Comparison of ENCODE assay signal across 26 cellular contexts in the genomic region with DNA sequence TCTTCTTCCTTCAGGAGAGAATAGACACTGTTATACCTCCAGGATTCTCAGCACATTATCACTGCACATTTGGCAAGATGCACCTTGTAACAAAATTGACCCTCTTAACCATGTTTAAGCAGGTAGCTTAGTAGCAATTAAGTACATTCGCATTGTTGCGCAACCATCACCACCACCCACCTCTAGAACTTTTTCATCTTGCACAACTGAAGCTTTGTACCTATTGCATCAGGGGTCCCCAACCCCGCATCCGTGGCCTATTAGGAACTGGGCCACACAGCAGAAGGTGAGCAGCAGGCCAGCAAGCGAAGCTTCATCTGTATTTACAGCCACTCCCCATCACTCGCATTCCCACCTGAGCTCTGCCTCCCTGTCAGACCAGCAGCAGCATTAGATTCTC. TPM values are rescaled to one million over a fixed set of nuclear protein-coding genes. Genes with fewer than 3 reads are reported as not detected.
DNase-seq lines count a peak whose midpoint lies in the region; ATAC-seq, FAIRE-seq and TF ChIP-seq lines count a peak whose summit lies in the region.
"Had no signal": no experiment of that assay in that cellular context is flagged by ENCODE, and none has a peak within 500 bp of the region (broad histone marks: within the 10 kb centered on the region; RNA-seq: fewer than 3 reads in every experiment).

No MANE protein-coding gene starts in this region.

- no peak overlapping the region for H3K4me3 ChIP-seq in breast epithelium
- H3K4me3 ChIP-seq in H1 (ENCODE audit: extremely low read depth in 1 of 4, insufficient read depth in 2 of 4, low read depth in 3 of 4, low read length in 4 of 4), result no peak overlapping the region
- no peak overlapping the region for H3K4me3 ChIP-seq in right lobe of liver
- H3K4me3 ChIP-seq: BLaER1, GM23248, PC-9 had no signal

- FAIRE-seq in H1 (lab: Jason Lieb, UNC), result no peak
- FAIRE-seq: A204.1, GM19239 had no signal

- no peak overlapping the region for H2AK5ac ChIP-seq in H1 (ENCODE audit: low read depth, low read length)

- no peaks in the 10 kb centered on the region for H4K20me1 ChIP-seq in H1 (replicated peaks in 1 of 2; ENCODE audit: control insufficient read depth in 1 of 2, insufficient read depth in 2 of 2, low read length in 2 of 2)
- H4K20me1 ChIP-seq: BLaER1 had no signal

- H3K27me3 ChIP-seq in breast epithelium (no peaks in the 10 kb centered on the region), H1 (replicated peaks in 1 of 4; ENCODE audit: control insufficient read depth in 3 of 4, extremely low read depth in 1 of 4, insufficient read depth in 3 of 4, low read length in 3 of 4) (no peaks in the 10 kb centered on the region), right lobe of liver (no peaks in the 10 kb centered on the region)
- H3K27me3 ChIP-seq: BLaER1 had no signal

- DNase-seq in MCF 10A (ENCODE audit: unreplicated experiment) (peak; percentile 51), breast epithelium (ENCODE audit: low spot score in 2 of 2) (no peak), H1 (ENCODE audit: low read depth in 1 of 2, low spot score in 2 of 2) (no peak), right lobe of liver (peak; percentile 52 to 76 (median 72)), GM19238 (ENCODE audit: insufficient read length, low spot score) (no peak), dermis blood vessel endothelial cell (no peak)
- no peak for DNase-seq in activated T-cell treated with anti-CD3 and anti-CD28 coated beads, Interleukin-2, amount 50 U/mL, for 4 hours
- DNase-seq: CD4-positive, alpha-beta memory T cell; DMS153; GDM1; GM23248; NCI-H1048; NCI-H1436 treated with DMSO at 0.1 percent for 48 hours; NCI-H2029 treated with DMSO at 0.1 percent for 48 hours; NCI-H2171; NCI-H446 treated with DMSO at 0.1 percent for 48 hours; PC-9; SIG-M5 had no signal

- H3K18ac ChIP-seq in H1 (ENCODE audit: extremely low read depth, low read length), result no peak overlapping the region

- H3K4me1 ChIP-seq in breast epithelium (no peaks in the 10 kb centered on the region), H1 (replicated peaks in 1 of 4; ENCODE audit: control insufficient read depth in 3 of 4, insufficient read depth in 4 of 4, low read length in 3 of 4) (no peaks in the 10 kb centered on the region), right lobe of liver (peaks cover 0 to 22% (median 10%) of the 10 kb centered on the region in 4 donors)
- H3K4me1 ChIP-seq: BLaER1 had no signal

- TF ChIP-seq EP300 in H1 (IDR thresholded peaks at IDR 0.05; ENCODE audit: borderline replicate concordance in 1 of 2, low read depth in 2 of 2, low read length in 2 of 2), result no peak

- H3K9ac ChIP-seq in H1 (replicated peaks in 1 of 4; ENCODE audit: extremely low read depth in 1 of 4, low read depth in 3 of 4, low read length in 3 of 4), result no peak overlapping the region
- H3K9ac ChIP-seq: BLaER1, GM23248 had no signal

- H3K9me3 Mint-ChIP-seq in MCF 10A (ENCODE audit: unreplicated experiment), result no peaks in the 10 kb centered on the region
- H3K9me3 Mint-ChIP-seq in activated T-cell treated with anti-CD3 and anti-CD28 coated beads, Interleukin-2, amount 50 U/mL, for 4 hours, result no peaks in the 10 kb centered on the region
- H3K9me3 Mint-ChIP-seq: CD4-positive, alpha-beta memory T cell had no signal

- H3K79me2 ChIP-seq in H1 (ENCODE audit: control insufficient read depth in 1 of 2, insufficient read depth in 2 of 2, low read length in 2 of 2), result no peaks in the 10 kb centered on the region

- no peak overlapping the region for H3K4me3 Mint-ChIP-seq in MCF 10A (ENCODE audit: unreplicated experiment)
- H3K4me3 Mint-ChIP-seq in activated T-cell treated with anti-CD3 and anti-CD28 coated beads, Interleukin-2, amount 50 U/mL, for 4 hours, result no peak overlapping the region
- H3K4me3 Mint-ChIP-seq: CD4-positive, alpha-beta memory T cell had no signal

- H3K4me1 Mint-ChIP-seq in MCF 10A (ENCODE audit: insufficient read depth, unreplicated experiment), result peaks cover 7% of the 10 kb centered on the region
- H3K4me1 Mint-ChIP-seq in activated T-cell treated with anti-CD3 and anti-CD28 coated beads, Interleukin-2, amount 50 U/mL, for 4 hours (ENCODE audit: low read depth), result no peaks in the 10 kb centered on the region
- H3K4me1 Mint-ChIP-seq: CD4-positive, alpha-beta memory T cell had no signal

- no peak for TF ChIP-seq POLR2A in breast epithelium (IDR thresholded peaks at IDR 0.05)
- TF ChIP-seq POLR2A in H1 (IDR thresholded peaks at IDR 0.05; ENCODE audit: control extremely low read depth in 1 of 2, low read depth in 2 of 2, low read length in 2 of 2), result no peak
- no peak for TF ChIP-seq POLR2A in right lobe of liver (IDR thresholded peaks at IDR 0.05)

- H3K9me3 ChIP-seq in breast epithelium (no peaks in the 10 kb centered on the region), H1 (ENCODE audit: insufficient read depth in 2 of 2, low read depth in 1 of 2, low read length in 1 of 2) (no peaks in the 10 kb centered on the region), right lobe of liver (no peaks in the 10 kb centered on the region)
- H3K9me3 ChIP-seq: BLaER1 had no signal

- H2BK12ac ChIP-seq in H1 (ENCODE audit: low read depth, low read length), result no peak overlapping the region

- no peaks in the 10 kb centered on the region for H3K36me3 Mint-ChIP-seq in MCF 10A (ENCODE audit: insufficient read depth, unreplicated experiment)
- no peaks in the 10 kb centered on the region for H3K36me3 Mint-ChIP-seq in activated T-cell treated with anti-CD3 and anti-CD28 coated beads, Interleukin-2, amount 50 U/mL, for 4 hours (ENCODE audit: insufficient read depth)
- H3K36me3 Mint-ChIP-seq: CD4-positive, alpha-beta memory T cell had no signal

- 88% methylated on average over 6 of the region's 6 CpGs; no CpG with 5 or more reads in 1 of the 2 experiments for WGBS in H1 (ENCODE audit: extremely low coverage in 1 of 2, insufficient coverage in 1 of 2, insufficient read length in 1 of 2, insufficient replicate concordance in 2 of 2, low coverage in 1 of 2, low lambda C conversion rate in 2 of 2, missing lambda C conversion rate in 1 of 2), 2 experiments
- WGBS in right lobe of liver (ENCODE audit: insufficient coverage, low coverage, low lambda C conversion rate, missing lambda C conversion rate), result 17% methylated on average over 6 of the region's 6 CpGs

- H3K27me3 Mint-ChIP-seq in MCF 10A (ENCODE audit: insufficient read depth, unreplicated experiment), result no peaks in the 10 kb centered on the region
- H3K27me3 Mint-ChIP-seq in activated T-cell treated with anti-CD3 and anti-CD28 coated beads, Interleukin-2, amount 50 U/mL, for 4 hours (ENCODE audit: low read depth), result peaks cover 7% of the 10 kb centered on the region

- no peaks in the 10 kb centered on the region for H3K23me2 ChIP-seq in H1 (ENCODE audit: low read depth, low read length)

- no peak for TF ChIP-seq RAD21 in H1 (IDR thresholded peaks at IDR 0.05 in 1 of 2, conservative IDR thresholded peaks at IDR 0.05 in 1 of 2; ENCODE audit: low read depth in 2 of 2, low read length in 2 of 2)

- BruUV-seq in MCF 10A (replicated peaks; lab: Mats Ljungman, UMichigan), result no TSS peak

- H3K27ac Mint-ChIP-seq in MCF 10A (ENCODE audit: low read depth, unreplicated experiment), result no peak overlapping the region
- H3K27ac Mint-ChIP-seq: CD4-positive, alpha-beta memory T cell had no signal

- H3K36me3 ChIP-seq in breast epithelium (no peaks in the 10 kb centered on the region), H1 (ENCODE audit: control insufficient read depth in 2 of 4, insufficient read depth in 4 of 4, low read length in 3 of 4) (no peaks in the 10 kb centered on the region), right lobe of liver (no peaks in the 10 kb centered on the region)
- H3K36me3 ChIP-seq: BLaER1 had no signal

- ATAC-seq in right lobe of liver, result peak; percentile 53 to 73 (median 62)
- no peak for ATAC-seq in activated T-cell treated with anti-CD3 and anti-CD28 coated beads, Interleukin-2, amount 50 U/mL, for 4 hours
- no peak for ATAC-seq in GM21381 (IDR thresholded peaks at IDR 0.05; ENCODE audit: unreplicated experiment)
- ATAC-seq: SK-N-SH treated with all-trans-retinoic acid at 6 μM for 48 hours had no signal

- CTCF ChIA-PET in MCF 10A (lab: Yijun Ruan, JAX), result interaction anchor here (0.5 to 0.8 kb wide), 4 partner anchors 13 to 252 kb away, joined by 3 to 4 read pairs (median 3); no protein-coding TSS in a partner anchor
- CTCF ChIA-PET in H1 (lab: Charles Lee; ENCODE audit: partially characterized antibody), result interaction anchor here (1.3 to 1.7 kb wide), 2 partner anchors 138 to 139 kb away, joined by 4 to 5 read pairs; no protein-coding TSS in a partner anchor

- no peak overlapping the region for H3K56ac ChIP-seq in H1 (replicated peaks; ENCODE audit: insufficient read length, low read depth, low read length)

- H2AFZ ChIP-seq in H1 (ENCODE audit: low read length), result no peak overlapping the region
- H2AFZ ChIP-seq: GM23248, PC-9 had no signal

- no peak overlapping the region for H2BK15ac ChIP-seq in H1 (ENCODE audit: low read length)

- no peak overlapping the region for H4K8ac ChIP-seq in H1 (ENCODE audit: extremely low read depth, insufficient read depth, low read length)

- no peak overlapping the region for H3K27ac ChIP-seq in breast epithelium
- H3K27ac ChIP-seq in H1 (ENCODE audit: low read depth, low read length), result no peak overlapping the region
- peak overlapping the region in 2 of 3 donors; percentile 31 to 34 for H3K27ac ChIP-seq in right lobe of liver
- H3K27ac ChIP-seq: BLaER1, GM23248, PC-9, RWPE1 had no signal

- no peak overlapping the region for H3K23ac ChIP-seq in H1 (ENCODE audit: insufficient read length)

- no peaks in the 10 kb centered on the region for H3K79me1 ChIP-seq in H1 (ENCODE audit: low read depth, low read length)

- H4K91ac ChIP-seq in H1 (replicated peaks; ENCODE audit: insufficient read length, low read length), result no peak overlapping the region

- TF ChIP-seq CTCF in MCF 10A (IDR thresholded peaks at IDR 0.05; ENCODE audit: unreplicated experiment) (no peak), breast epithelium (IDR thresholded peaks at IDR 0.05) (no peak), H1 (IDR thresholded peaks at IDR 0.05; ENCODE audit: control extremely low read depth in 1 of 3, insufficient read depth in 1 of 3, low read depth in 1 of 3, low read length in 3 of 3) (no peak), right lobe of liver (IDR thresholded peaks at IDR 0.05) (no peak)

- no peak overlapping the region for H2BK5ac ChIP-seq in H1 (ENCODE audit: low read depth, low read length)

- POLR2A ChIA-PET in MCF 10A (lab: Yijun Ruan, JAX) (interaction anchor here (1.0 kb wide), 1 partner anchor 8 kb away, joined by 4 read pairs; no protein-coding TSS in a partner anchor), H1 (lab: Charles Lee; ENCODE audit: partially characterized antibody) (interaction anchor here (1.1 kb wide), 1 partner anchor 21 kb away, joined by 3 read pairs; no protein-coding TSS in a partner anchor)

- intact Hi-C loops in MCF 10A (cut with micrococcal nuclease), result no loop called here
- intact Hi-C loops in breast epithelium (cut with DNase I; ENCODE audit: low total_unique reads), result no loop called here
- intact Hi-C loops in right lobe of liver (cut with DNase I), result no loop called here

- H3K14ac ChIP-seq in H1 (ENCODE audit: insufficient read length), result no peak overlapping the region

- H2BK20ac ChIP-seq in H1 (ENCODE audit: low read length), result no peak overlapping the region

- no peak overlapping the region for H3K4ac ChIP-seq in H1 (replicated peaks; ENCODE audit: insufficient read length, low read depth, low read length)

- H3K4me2 ChIP-seq in H1 (ENCODE audit: insufficient read depth in 1 of 2, low read depth in 2 of 2, low read length in 2 of 2), result no peak overlapping the region
- H3K4me2 ChIP-seq: BLaER1, PC-9 had no signal

- no peak overlapping the region for H4K5ac ChIP-seq in H1 (ENCODE audit: insufficient read length, low read depth, low read length)

- no peak overlapping the region for H2BK120ac ChIP-seq in H1 (replicated peaks; ENCODE audit: low read depth, low read length)

RNA-seq across cellular contexts. Expression of a gene that starts 29.9 kb away (rescaled TPM):
- total RNA-seq in MCF 10A (2022) (19.9 and 20.3 TPM in 2 replicates), breast epithelium (10 to 100 TPM; 20.2 to 28.7 (median 25.9) TPM), right lobe of liver (10 to 100 TPM in 4 of 6 experiments, 1 to 10 TPM in 2; 8.8 to 14.1 (median 10.9) TPM), dermis blood vessel endothelial cell (18.9 and 21.6 TPM in 2 replicates)
- 23.5 and 24.5 TPM in 2 replicates for total RNA-seq in H1 (2021; fragmentation: NEBNext Ultra II Directional; extraction: Animal tissue kit (Norgen Biotek cat#: 25700))
- polyA plus RNA-seq in H1 (2011; rRNA removed), result 9.6 and 11.0 TPM in 2 replicates
- 10.2 TPM for polyA plus RNA-seq in H1 (2011; cell fraction: cytosol; rRNA removed)
- polyA plus RNA-seq in H1 (2011; cell fraction: nucleus; rRNA removed), result 19.1 TPM
- polyA plus RNA-seq in H1 (2012, experiment 1 of 2), result 15.1 to 16.5 TPM (median 15.9 TPM) in 4 replicates
- 6.2 TPM for polyA plus RNA-seq in H1 (2012, experiment 2 of 2)
- 13.1 TPM for polyA plus RNA-seq in H1 (2013, experiment 1 of 2)
- 12.0 TPM for polyA plus RNA-seq in H1 (2013, experiment 2 of 2)
- polyA minus RNA-seq in H1 (2011; rRNA and poly(A)+ RNA removed), result 12.4 and 15.7 TPM in 2 replicates
- 6.5 TPM for polyA minus RNA-seq in H1 (2011; cell fraction: cytosol; rRNA and poly(A)+ RNA removed)
- 16.3 TPM for polyA minus RNA-seq in H1 (2011; cell fraction: nucleus; rRNA and poly(A)+ RNA removed)
- 10 to 100 TPM; 15.1 to 18.1 (median 17.1) TPM for total RNA-seq in activated T-cell treated with anti-CD3 and anti-CD28 coated beads, Interleukin-2, amount 50 U/mL, for 4 hours

RNA-seq across cellular contexts. Expression of a gene that starts 34.1 kb away (rescaled TPM):
- total RNA-seq in MCF 10A (2022), result not detected in 2 replicates
- total RNA-seq in breast epithelium, result under 1 TPM in 2 of 3 donors, not detected in 1; 0.15 to 0.33 TPM
- not detected in 2 replicates for total RNA-seq in H1 (2021; fragmentation: NEBNext Ultra II Directional; extraction: Animal tissue kit (Norgen Biotek cat#: 25700))
- not detected in 2 replicates for polyA plus RNA-seq in H1 (2011; rRNA removed)
- not detected for polyA plus RNA-seq in H1 (2011; cell fraction: cytosol; rRNA removed)
- not detected for polyA plus RNA-seq in H1 (2011; cell fraction: nucleus; rRNA removed)
- not detected in 4 replicates for polyA plus RNA-seq in H1 (2012, experiment 1 of 2)
- not detected for polyA plus RNA-seq in H1 (2012, experiment 2 of 2)
- not detected for polyA plus RNA-seq in H1 (2013, experiment 1 of 2)
- not detected for polyA plus RNA-seq in H1 (2013, experiment 2 of 2)
- 0.41 TPM in 1 of 2 replicates, not detected in the other for polyA minus RNA-seq in H1 (2011; rRNA and poly(A)+ RNA removed)
- polyA minus RNA-seq in H1 (2011; cell fraction: cytosol; rRNA and poly(A)+ RNA removed), result not detected
- polyA minus RNA-seq in H1 (2011; cell fraction: nucleus; rRNA and poly(A)+ RNA removed), result not detected
- under 1 TPM in 4 of 6 experiments, not detected in 2; 0.18 to 0.44 (median 0.35) TPM for total RNA-seq in right lobe of liver
- total RNA-seq in activated T-cell treated with anti-CD3 and anti-CD28 coated beads, Interleukin-2, amount 50 U/mL, for 4 hours, result not detected
- total RNA-seq in dermis blood vessel endothelial cell, result not detected in 2 replicates
- total RNA-seq: CD4-positive, alpha-beta memory T cell; Daoy; GM23248; M059J had no signal
- polyA plus RNA-seq: CD4-positive, alpha-beta memory T cell; GM23248 had no signal

Comparison
In these comparisons a context has a peak if more than half of its experiments do, and no peak if none do; other contexts are left out.
1. DNase-seq: peak in MCF 10A (single experiment) and right lobe of liver (3 of 3); none in breast epithelium (0 of 2), H1 (0 of 2), activated T-cell treated with anti-CD3 and anti-CD28 coated beads, Interleukin-2, amount 50 U/mL, for 4 hours (single experiment), GM19238 (single experiment) and dermis blood vessel endothelial cell (single experiment).
2. H3K27ac ChIP-seq: peak in right lobe of liver (2 of 3); none in breast epithelium (0 of 2) and H1 (single experiment).
3. ATAC-seq: peak in right lobe of liver (4 of 4); none in activated T-cell treated with anti-CD3 and anti-CD28 coated beads, Interleukin-2, amount 50 U/mL, for 4 hours (0 of 2) and GM21381 (single experiment).